ENCODE assay signal across 8 cellular contexts in genomic region chr4:87103691-87104187, GRCh38.
DNase-seq lines count a peak whose midpoint lies in the region; ATAC-seq and TF ChIP-seq lines count a peak whose summit lies in the region.

No MANE protein-coding gene starts in this region.

- WGBS in sigmoid colon, 2 donors: 13 to 58% methylated on average over 2 of the region's 2 CpGs

- TF ChIP-seq CTCF in fibroblast of mammary gland (conservative IDR thresholded peaks at IDR 0.05; ENCODE audit: control insufficient read depth, insufficient read depth, low read depth, low read length): no peak
- TF ChIP-seq CTCF in sigmoid colon (IDR thresholded peaks at IDR 0.05): no peak

- peaks cover 0 to 25% (median 4%) of the 10 kb centered on the region in 4 donors for H3K36me3 ChIP-seq in sigmoid colon
- H3K36me3 ChIP-seq in H7 (replicated peaks; ENCODE audit: control insufficient read depth, insufficient read depth, low read length): peaks cover 6% of the 10 kb centered on the region

- peak; percentile 72 to 85 (median 82) for ATAC-seq in T-cell (replicated peaks in 1 of 4)

- POLR2A ChIA-PET in T-cell (lab: Charles Lee): interaction anchor here in 1 of 2 donors (0.6 to 1.7 kb wide), 2 partner anchors 168 to 169 kb away, joined by 3 to 4 read pairs; partner anchors contain the start of gene AFF1

- H3K27me3 Mint-ChIP-seq in T-cell: no peaks in the 10 kb centered on the region
- H3K27me3 Mint-ChIP-seq in T-helper 2 cell treated with Interferon-gamma antibody and Interleukin-4, amounts not matched to agents 5 μg/mL and 100 μg/mL, for 36 hours (ENCODE audit: low read depth): no peaks in the 10 kb centered on the region

- H3K4me1 Mint-ChIP-seq in T-cell: peaks cover 57 to 76% (median 76%) of the 10 kb centered on the region in 3 donors
- peaks cover 14% of the 10 kb centered on the region for H3K4me1 Mint-ChIP-seq in T-helper 2 cell treated with Interferon-gamma antibody and Interleukin-4, amounts not matched to agents 5 μg/mL and 100 μg/mL, for 36 hours (ENCODE audit: low read depth)

- DNase-seq in EL (peak; percentile 73), T-cell (peak in 2 of 34 experiments; percentile 6), fibroblast of mammary gland (ENCODE audit: low read depth) (peak; percentile 85), sigmoid colon (no peak), cortex of kidney (lab: John Stamatoyannopoulos, UW) (no peak), NAMALWA (ENCODE audit: low spot score) (no peak), H7 (no peak)
- no peak for DNase-seq in T-helper 2 cell treated with Interferon-gamma antibody and Interleukin-4, amounts not matched to agents 5 μg/mL and 100 μg/mL, for 36 hours (ENCODE audit: low spot score)

- peak overlapping the region; percentile 56 to 66 (median 61) for H3K4me3 Mint-ChIP-seq in T-cell
- H3K4me3 Mint-ChIP-seq in T-helper 2 cell treated with Interferon-gamma antibody and Interleukin-4, amounts not matched to agents 5 μg/mL and 100 μg/mL, for 36 hours: no peak overlapping the region

- H3K4me3 ChIP-seq in fibroblast of mammary gland (ENCODE audit: control insufficient read depth, low read depth, low read length): no peak overlapping the region
- no peak overlapping the region for H3K4me3 ChIP-seq in sigmoid colon
- no peak overlapping the region for H3K4me3 ChIP-seq in H7 (ENCODE audit: insufficient read depth, low read depth, low read length)

- no peaks in the 10 kb centered on the region for H3K9me3 Mint-ChIP-seq in T-cell
- H3K9me3 Mint-ChIP-seq in T-helper 2 cell treated with Interferon-gamma antibody and Interleukin-4, amounts not matched to agents 5 μg/mL and 100 μg/mL, for 36 hours: no peaks in the 10 kb centered on the region

- peak overlapping the region; percentile 97 for H3K27ac Mint-ChIP-seq in T-cell
- H3K27ac Mint-ChIP-seq in T-helper 2 cell treated with Interferon-gamma antibody and Interleukin-4, amounts not matched to agents 5 μg/mL and 100 μg/mL, for 36 hours: no peak overlapping the region

- no peaks in the 10 kb centered on the region for H3K9me3 ChIP-seq in sigmoid colon

- peak overlapping the region; percentile 52 to 78 (median 68) for H3K27ac ChIP-seq in sigmoid colon

- intact Hi-C loops in sigmoid colon (cut with DNase I): no loop called here

- TF ChIP-seq EP300 in sigmoid colon (IDR thresholded peaks at IDR 0.05): no peak

- H3K27me3 ChIP-seq in sigmoid colon (no peaks in the 10 kb centered on the region), H7 (ENCODE audit: control insufficient read depth, insufficient read depth, low read length) (no peaks in the 10 kb centered on the region)

- TF ChIP-seq POLR2A in sigmoid colon (IDR thresholded peaks at IDR 0.05): no peak

- H3K36me3 Mint-ChIP-seq in T-cell: peaks cover 39% of the 10 kb centered on the region
- H3K36me3 Mint-ChIP-seq in T-helper 2 cell treated with Interferon-gamma antibody and Interleukin-4, amounts not matched to agents 5 μg/mL and 100 μg/mL, for 36 hours (ENCODE audit: low read depth): peaks cover 27% of the 10 kb centered on the region

- CTCF ChIA-PET in T-cell (lab: Charles Lee): interaction anchor here (0.8 to 2.3 kb wide), 4 partner anchors 10 to 181 kb away, joined by 3 to 11 read pairs (median 4); partner anchors contain the start of gene AFF1 (in 1 of the 2)

- peaks cover 0 to 69% (median 43%) of the 10 kb centered on the region in 4 donors for H3K4me1 ChIP-seq in sigmoid colon

Comparison
In these comparisons a context has a peak if more than half of its experiments do, and no peak if none do; other contexts are left out.
1. DNase-seq: peak in EL (single experiment) and fibroblast of mammary gland (single experiment); none in sigmoid colon (single experiment), cortex of kidney (single experiment), NAMALWA (single experiment), T-helper 2 cell treated with Interferon-gamma antibody and Interleukin-4, amounts not matched to agents 5 μg/mL and 100 μg/mL, for 36 hours (single experiment) and H7 (single experiment).